Comparison of ENCODE assay signal across 1 cellular context in the genomic region with DNA sequence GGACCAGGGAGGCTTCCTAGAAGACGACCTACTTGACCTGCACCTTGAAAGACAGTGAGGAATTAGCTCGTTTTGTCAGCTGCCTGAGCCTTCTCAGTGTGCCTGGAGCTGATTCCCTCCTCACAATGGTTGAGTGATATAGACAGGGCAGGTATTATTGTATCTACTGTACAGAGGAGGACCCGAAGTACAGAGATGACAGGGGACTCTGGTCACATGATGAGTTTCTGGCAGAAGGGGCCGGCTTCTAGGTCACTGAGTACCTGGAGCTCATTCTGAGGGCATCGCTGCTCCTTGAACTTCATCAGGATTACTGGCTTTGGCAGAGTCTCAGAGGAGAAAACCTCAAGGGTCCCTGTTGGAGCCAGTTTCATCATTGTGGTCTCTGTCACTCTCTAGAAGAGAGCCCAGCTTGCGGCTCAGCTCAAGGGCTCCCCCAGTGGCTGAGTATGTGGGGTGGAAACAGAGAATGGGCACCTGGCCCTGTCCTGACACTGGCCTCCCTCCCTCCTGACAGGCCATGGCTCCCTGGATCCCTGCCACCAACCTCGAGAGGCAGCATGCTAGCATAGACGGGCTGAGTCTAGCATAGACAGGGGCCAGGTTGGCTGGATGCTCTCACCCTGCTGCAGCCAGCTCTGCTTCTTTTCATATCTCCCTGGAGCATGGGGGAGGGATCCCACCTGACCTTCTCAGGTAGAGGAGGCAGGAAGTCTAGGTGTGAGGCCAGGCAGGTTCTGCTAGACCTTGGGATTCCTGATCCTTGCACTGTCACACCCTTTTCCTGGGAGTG.
TF ChIP-seq lines count a peak whose summit lies in the region.

No MANE protein-coding gene starts in this region.

TF ChIP-seq in K562, 482 proteins besides CTCF, POLR2A, EP300 and RAD21 (continued from another document and continues in another):
- TF ChIP-seq, protein P1, sequence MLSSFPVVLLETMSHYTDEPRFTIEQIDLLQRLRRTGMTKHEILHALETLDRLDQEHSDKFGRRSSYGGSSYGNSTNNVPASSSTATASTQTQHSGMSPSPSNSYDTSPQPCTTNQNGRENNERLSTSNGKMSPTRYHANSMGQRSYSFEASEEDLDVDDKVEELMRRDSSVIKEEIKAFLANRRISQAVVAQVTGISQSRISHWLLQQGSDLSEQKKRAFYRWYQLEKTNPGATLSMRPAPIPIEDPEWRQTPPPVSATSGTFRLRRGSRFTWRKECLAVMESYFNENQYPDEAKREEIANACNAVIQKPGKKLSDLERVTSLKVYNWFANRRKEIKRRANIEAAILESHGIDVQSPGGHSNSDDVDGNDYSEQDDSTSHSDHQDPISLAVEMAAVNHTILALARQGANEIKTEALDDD (IDR thresholded peaks at IDR 0.05) = no peak
- TF ChIP-seq TOE1 (IDR thresholded peaks at IDR 0.05; ENCODE audit: borderline replicate concordance) (peak; percentile 47; the same call in 1 of the 2 replicates), TOE1 (CRISPR knock-in tag; IDR thresholded peaks at IDR 0.05; ENCODE audit: borderline replicate concordance, low read depth) (no peak), FOS (IDR thresholded peaks at IDR 0.05; ENCODE audit: extremely low read depth, insufficient read length) (no peak), CHAMP1 (IDR thresholded peaks at IDR 0.05) (no peak), USF2 (CRISPR knock-in tag; IDR thresholded peaks at IDR 0.05) (no peak), TEAD1 (CRISPR knock-in tag; IDR thresholded peaks at IDR 0.05) (peak in 1 of 2 experiments; percentile 67; a peak in 1 of 4 replicates), ATF4 (CRISPR knock-in tag; IDR thresholded peaks at IDR 0.05) (no peak), ZC3H11A (IDR thresholded peaks at IDR 0.05; ENCODE audit: low read depth, low read length) (no peak), RB1 (IDR thresholded peaks at IDR 0.05; ENCODE audit: low read depth) (0 out of 2 replicates have a peak, but pooled peaks have one; percentile 9), SMC3 (conservative IDR thresholded peaks at IDR 0.05; ENCODE audit: insufficient read depth, low read depth, low read length) (peak; percentile 22; the same call in 1 of the 2 replicates), THRAP3 (IDR thresholded peaks at IDR 0.05; ENCODE audit: borderline replicate concordance) (no peak), RFX5 (IDR thresholded peaks at IDR 0.05; ENCODE audit: low read depth, low read length) (no peak), RAD51 (IDR thresholded peaks at IDR 0.05; ENCODE audit: borderline replicate concordance, low read depth) (peak; percentile 47; the same call in 1 of the 2 replicates), ILF3 (IDR thresholded peaks at IDR 0.05; ENCODE audit: borderline replicate concordance) (no peak), ZNF354B (CRISPR knock-in tag; IDR thresholded peaks at IDR 0.05) (no peak), VEZF1 (CRISPR knock-in tag; IDR thresholded peaks at IDR 0.05) (peak; percentile 29; the same call in 1 of the 2 replicates), GMEB1 (CRISPR knock-in tag; IDR thresholded peaks at IDR 0.05) (no peak), KLF16 (IDR thresholded peaks at IDR 0.05) (peak; percentile 41; the same call in 1 of the 2 replicates), IFI16 (CRISPR knock-in tag; IDR thresholded peaks at IDR 0.05) (no peak), TAL1 (IDR thresholded peaks at IDR 0.05) (no peak), XRCC5 (IDR thresholded peaks at IDR 0.05; ENCODE audit: low read depth, low read length) (0 out of 2 replicates have a peak, but pooled peaks have one; percentile 53), STAT6 (CRISPR knock-in tag; IDR thresholded peaks at IDR 0.05) (no peak), PCBP1 (IDR thresholded peaks at IDR 0.05; ENCODE audit: low read depth, low read length, poor library complexity, severe bottlenecking) (no peak)
- TF ChIP-seq, protein P2, sequence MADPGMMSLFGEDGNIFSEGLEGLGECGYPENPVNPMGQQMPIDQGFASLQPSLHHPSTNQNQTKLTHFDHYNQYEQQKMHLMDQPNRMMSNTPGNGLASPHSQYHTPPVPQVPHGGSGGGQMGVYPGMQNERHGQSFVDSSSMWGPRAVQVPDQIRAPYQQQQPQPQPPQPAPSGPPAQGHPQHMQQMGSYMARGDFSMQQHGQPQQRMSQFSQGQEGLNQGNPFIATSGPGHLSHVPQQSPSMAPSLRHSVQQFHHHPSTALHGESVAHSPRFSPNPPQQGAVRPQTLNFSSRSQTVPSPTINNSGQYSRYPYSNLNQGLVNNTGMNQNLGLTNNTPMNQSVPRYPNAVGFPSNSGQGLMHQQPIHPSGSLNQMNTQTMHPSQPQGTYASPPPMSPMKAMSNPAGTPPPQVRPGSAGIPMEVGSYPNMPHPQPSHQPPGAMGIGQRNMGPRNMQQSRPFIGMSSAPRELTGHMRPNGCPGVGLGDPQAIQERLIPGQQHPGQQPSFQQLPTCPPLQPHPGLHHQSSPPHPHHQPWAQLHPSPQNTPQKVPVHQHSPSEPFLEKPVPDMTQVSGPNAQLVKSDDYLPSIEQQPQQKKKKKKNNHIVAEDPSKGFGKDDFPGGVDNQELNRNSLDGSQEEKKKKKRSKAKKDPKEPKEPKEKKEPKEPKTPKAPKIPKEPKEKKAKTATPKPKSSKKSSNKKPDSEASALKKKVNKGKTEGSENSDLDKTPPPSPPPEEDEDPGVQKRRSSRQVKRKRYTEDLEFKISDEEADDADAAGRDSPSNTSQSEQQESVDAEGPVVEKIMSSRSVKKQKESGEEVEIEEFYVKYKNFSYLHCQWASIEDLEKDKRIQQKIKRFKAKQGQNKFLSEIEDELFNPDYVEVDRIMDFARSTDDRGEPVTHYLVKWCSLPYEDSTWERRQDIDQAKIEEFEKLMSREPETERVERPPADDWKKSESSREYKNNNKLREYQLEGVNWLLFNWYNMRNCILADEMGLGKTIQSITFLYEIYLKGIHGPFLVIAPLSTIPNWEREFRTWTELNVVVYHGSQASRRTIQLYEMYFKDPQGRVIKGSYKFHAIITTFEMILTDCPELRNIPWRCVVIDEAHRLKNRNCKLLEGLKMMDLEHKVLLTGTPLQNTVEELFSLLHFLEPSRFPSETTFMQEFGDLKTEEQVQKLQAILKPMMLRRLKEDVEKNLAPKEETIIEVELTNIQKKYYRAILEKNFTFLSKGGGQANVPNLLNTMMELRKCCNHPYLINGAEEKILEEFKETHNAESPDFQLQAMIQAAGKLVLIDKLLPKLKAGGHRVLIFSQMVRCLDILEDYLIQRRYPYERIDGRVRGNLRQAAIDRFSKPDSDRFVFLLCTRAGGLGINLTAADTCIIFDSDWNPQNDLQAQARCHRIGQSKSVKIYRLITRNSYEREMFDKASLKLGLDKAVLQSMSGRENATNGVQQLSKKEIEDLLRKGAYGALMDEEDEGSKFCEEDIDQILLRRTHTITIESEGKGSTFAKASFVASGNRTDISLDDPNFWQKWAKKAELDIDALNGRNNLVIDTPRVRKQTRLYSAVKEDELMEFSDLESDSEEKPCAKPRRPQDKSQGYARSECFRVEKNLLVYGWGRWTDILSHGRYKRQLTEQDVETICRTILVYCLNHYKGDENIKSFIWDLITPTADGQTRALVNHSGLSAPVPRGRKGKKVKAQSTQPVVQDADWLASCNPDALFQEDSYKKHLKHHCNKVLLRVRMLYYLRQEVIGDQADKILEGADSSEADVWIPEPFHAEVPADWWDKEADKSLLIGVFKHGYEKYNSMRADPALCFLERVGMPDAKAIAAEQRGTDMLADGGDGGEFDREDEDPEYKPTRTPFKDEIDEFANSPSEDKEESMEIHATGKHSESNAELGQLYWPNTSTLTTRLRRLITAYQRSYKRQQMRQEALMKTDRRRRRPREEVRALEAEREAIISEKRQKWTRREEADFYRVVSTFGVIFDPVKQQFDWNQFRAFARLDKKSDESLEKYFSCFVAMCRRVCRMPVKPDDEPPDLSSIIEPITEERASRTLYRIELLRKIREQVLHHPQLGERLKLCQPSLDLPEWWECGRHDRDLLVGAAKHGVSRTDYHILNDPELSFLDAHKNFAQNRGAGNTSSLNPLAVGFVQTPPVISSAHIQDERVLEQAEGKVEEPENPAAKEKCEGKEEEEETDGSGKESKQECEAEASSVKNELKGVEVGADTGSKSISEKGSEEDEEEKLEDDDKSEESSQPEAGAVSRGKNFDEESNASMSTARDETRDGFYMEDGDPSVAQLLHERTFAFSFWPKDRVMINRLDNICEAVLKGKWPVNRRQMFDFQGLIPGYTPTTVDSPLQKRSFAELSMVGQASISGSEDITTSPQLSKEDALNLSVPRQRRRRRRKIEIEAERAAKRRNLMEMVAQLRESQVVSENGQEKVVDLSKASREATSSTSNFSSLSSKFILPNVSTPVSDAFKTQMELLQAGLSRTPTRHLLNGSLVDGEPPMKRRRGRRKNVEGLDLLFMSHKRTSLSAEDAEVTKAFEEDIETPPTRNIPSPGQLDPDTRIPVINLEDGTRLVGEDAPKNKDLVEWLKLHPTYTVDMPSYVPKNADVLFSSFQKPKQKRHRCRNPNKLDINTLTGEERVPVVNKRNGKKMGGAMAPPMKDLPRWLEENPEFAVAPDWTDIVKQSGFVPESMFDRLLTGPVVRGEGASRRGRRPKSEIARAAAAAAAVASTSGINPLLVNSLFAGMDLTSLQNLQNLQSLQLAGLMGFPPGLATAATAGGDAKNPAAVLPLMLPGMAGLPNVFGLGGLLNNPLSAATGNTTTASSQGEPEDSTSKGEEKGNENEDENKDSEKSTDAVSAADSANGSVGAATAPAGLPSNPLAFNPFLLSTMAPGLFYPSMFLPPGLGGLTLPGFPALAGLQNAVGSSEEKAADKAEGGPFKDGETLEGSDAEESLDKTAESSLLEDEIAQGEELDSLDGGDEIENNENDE (IDR thresholded peaks at IDR 0.05; ENCODE audit: low read depth, low read length) = no peak
